Comparison of ENCODE assay signal across 14 cellular contexts in genomic region chr4:41476310-41476709, GRCh38.
DNase-seq lines count a peak whose midpoint lies in the region; ATAC-seq and TF ChIP-seq lines count a peak whose summit lies in the region.
"Had no signal": no experiment of that assay in that cellular context is flagged by ENCODE, and none has a peak within 500 bp of the region (broad histone marks: within the 10 kb centered on the region; RNA-seq: fewer than 3 reads in every experiment).

No MANE protein-coding gene starts in this region.

- no peak overlapping the region for H3K9ac ChIP-seq in H9 (ENCODE audit: extremely low read depth, insufficient read length, low read length)
- H3K9ac ChIP-seq in SK-N-MC (ENCODE audit: insufficient read length) = no peak overlapping the region
- H3K9ac ChIP-seq: BLaER1 had no signal

- no peak overlapping the region for H4K5ac ChIP-seq in H9 (ENCODE audit: insufficient read length, low read depth, low read length)

- H3K36me3 ChIP-seq in SK-N-MC (ENCODE audit: insufficient read depth, low read length) = no peaks in the 10 kb centered on the region
- H3K36me3 ChIP-seq: BLaER1, HAP-1 had no signal

- H3K27ac ChIP-seq in C4-2B (peak overlapping the region; percentile 76), H9 (ENCODE audit: insufficient read length, low read depth, low read length) (no peak overlapping the region), SK-N-MC (peak overlapping the region; percentile 62; the same call in 1 of the 2 replicates)
- H3K27ac ChIP-seq: BLaER1, HL-60 had no signal

- no peak overlapping the region for H2BK120ac ChIP-seq in H9 (ENCODE audit: low read depth, low read length, poor library complexity, severe bottlenecking)

- H2BK15ac ChIP-seq in H9 (ENCODE audit: low read depth, low read length) = no peak overlapping the region

- WGBS in H9 (ENCODE audit: extremely low coverage, insufficient read length, low lambda C conversion rate) = no CpG with 5 or more reads among the region's 3 CpGs

- H3K18ac ChIP-seq in H9 (ENCODE audit: insufficient read length, low read depth, low read length) = no peak overlapping the region

- H3K23me2 ChIP-seq in H9 (ENCODE audit: insufficient read length, low read depth, low read length, poor library complexity, severe bottlenecking) = no peaks in the 10 kb centered on the region

- no peaks in the 10 kb centered on the region for H3K79me1 ChIP-seq in H9 (ENCODE audit: insufficient read depth, low read depth, low read length, poor library complexity, severe bottlenecking)

- no peak overlapping the region; a peak in 2 of 7 replicates for H3K27ac Mint-ChIP-seq in H9
- peak overlapping the region; percentile 47 for H3K27ac Mint-ChIP-seq in neural crest cell (ENCODE audit: unreplicated experiment)
- H3K27ac Mint-ChIP-seq: CD8-positive, alpha-beta memory T cell had no signal

- no peaks in the 10 kb centered on the region for H3K79me2 ChIP-seq in H9 (ENCODE audit: insufficient read depth, low read length)

- H3K9me3 ChIP-seq in H9 (ENCODE audit: control insufficient read depth, low read depth, low read length) (no peaks in the 10 kb centered on the region), SK-N-MC (ENCODE audit: low read depth, low read length) (no peaks in the 10 kb centered on the region)
- H3K9me3 ChIP-seq: BLaER1, HAP-1 had no signal

- H3K27me3 Mint-ChIP-seq in H9 (ENCODE audit: low read depth) = peaks cover 2% of the 10 kb centered on the region; the same call in 1 of the 2 replicates
- no peaks in the 10 kb centered on the region for H3K27me3 Mint-ChIP-seq in neural crest cell (ENCODE audit: low read depth)

- H3K56ac ChIP-seq in H9 (ENCODE audit: insufficient read length, low read depth, low read length) = no peak overlapping the region

- H3K9me3 Mint-ChIP-seq in H9 = no peaks in the 10 kb centered on the region
- no peaks in the 10 kb centered on the region for H3K9me3 Mint-ChIP-seq in neural crest cell

- H3K4me3 Mint-ChIP-seq in H9 = no peak overlapping the region
- no peak overlapping the region for H3K4me3 Mint-ChIP-seq in neural crest cell
- H3K4me3 Mint-ChIP-seq: CD8-positive, alpha-beta memory T cell had no signal

- H3K4me1 Mint-ChIP-seq in H9 = peaks cover 17 to 33% of the 10 kb centered on the region in 2 experiments
- H3K4me1 Mint-ChIP-seq in neural crest cell = peaks cover 30% of the 10 kb centered on the region
- H3K4me1 Mint-ChIP-seq: CD8-positive, alpha-beta memory T cell had no signal

- no peak overlapping the region for H3K23ac ChIP-seq in H9 (ENCODE audit: insufficient read length, low read depth, low read length)

- H3K4ac ChIP-seq in H9 (ENCODE audit: low read depth, low read length) = no peak overlapping the region

- H4K91ac ChIP-seq in H9 (ENCODE audit: insufficient read length, low read depth, low read length) = no peak overlapping the region

- H4K20me1 ChIP-seq in H9 (ENCODE audit: control insufficient read depth, insufficient read depth, insufficient read length) = no peaks in the 10 kb centered on the region
- H4K20me1 ChIP-seq: BLaER1 had no signal

- no peak overlapping the region for H2AFZ ChIP-seq in H9 (ENCODE audit: low read length)

- DNase-seq in H9 (no peak), SK-N-MC (ENCODE audit: low read depth, low spot score) (peak; percentile 75), neural crest cell (ENCODE audit: low read depth, low spot score) (no peak), hippocampal formation (lab: John Stamatoyannopoulos, UW) (no peak), NCI-H1417 treated with DMSO at 0.1 percent for 48 hours (lab: John Stamatoyannopoulos, UW) (no peak)
- DNase-seq: CD8-positive, alpha-beta memory T cell; NCI-H345; NCI-H69; PC-3 had no signal

- no peak overlapping the region for H2AK5ac ChIP-seq in H9 (ENCODE audit: insufficient read length, low read length)

- no peak overlapping the region for H2BK20ac ChIP-seq in H9 (ENCODE audit: low read depth, low read length, poor library complexity, severe bottlenecking)

- no peak overlapping the region for H4K8ac ChIP-seq in H9 (replicated peaks; ENCODE audit: insufficient read length, low read depth, low read length)

- TF ChIP-seq CTCF in C4-2B (conservative IDR thresholded peaks at IDR 0.05) (no peak), H9 (conservative IDR thresholded peaks at IDR 0.05) (no peak), neural crest cell (conservative IDR thresholded peaks at IDR 0.05) (no peak)

- no peak overlapping the region for H2BK5ac ChIP-seq in H9 (ENCODE audit: insufficient read length, low read length)

- ATAC-seq in HG03139 (IDR thresholded peaks at IDR 0.05; ENCODE audit: unreplicated experiment) = no peak
- ATAC-seq: PC-3 had no signal

- peak overlapping the region; percentile 76 for H2BK12ac ChIP-seq in H9 (ENCODE audit: insufficient read length, low read depth, low read length)

- H3K14ac ChIP-seq in H9 (ENCODE audit: insufficient read depth, low read length) = no peak overlapping the region

- no peak overlapping the region for H3K4me2 ChIP-seq in H9 (ENCODE audit: insufficient read depth, insufficient read length, low read length)
- H3K4me2 ChIP-seq: BLaER1 had no signal

- H3K4me3 ChIP-seq in SK-N-MC = no peak overlapping the region
- H3K4me3 ChIP-seq: BLaER1, HAP-1 had no signal

- H3K36me3 Mint-ChIP-seq in H9 (ENCODE audit: insufficient read depth in 1 of 3, low read depth in 3 of 3) = no peaks in the 10 kb centered on the region
- no peaks in the 10 kb centered on the region for H3K36me3 Mint-ChIP-seq in neural crest cell (ENCODE audit: low read depth)
- H3K36me3 Mint-ChIP-seq: CD8-positive, alpha-beta memory T cell had no signal

- H3K27me3 ChIP-seq in H9 (ENCODE audit: insufficient read depth, low read length) = no peaks in the 10 kb centered on the region
- H3K27me3 ChIP-seq: BLaER1 had no signal

- H3K4me1 ChIP-seq in H9 (ENCODE audit: insufficient read depth, low read length) = peaks cover 9% of the 10 kb centered on the region; the same call in 1 of the 2 replicates
- H3K4me1 ChIP-seq: BLaER1, HAP-1 had no signal

- H3T11ph ChIP-seq in H9 (ENCODE audit: low read length) = no peak overlapping the region
